1 cellular context compared by ENCODE assay signal in the genomic region with DNA sequence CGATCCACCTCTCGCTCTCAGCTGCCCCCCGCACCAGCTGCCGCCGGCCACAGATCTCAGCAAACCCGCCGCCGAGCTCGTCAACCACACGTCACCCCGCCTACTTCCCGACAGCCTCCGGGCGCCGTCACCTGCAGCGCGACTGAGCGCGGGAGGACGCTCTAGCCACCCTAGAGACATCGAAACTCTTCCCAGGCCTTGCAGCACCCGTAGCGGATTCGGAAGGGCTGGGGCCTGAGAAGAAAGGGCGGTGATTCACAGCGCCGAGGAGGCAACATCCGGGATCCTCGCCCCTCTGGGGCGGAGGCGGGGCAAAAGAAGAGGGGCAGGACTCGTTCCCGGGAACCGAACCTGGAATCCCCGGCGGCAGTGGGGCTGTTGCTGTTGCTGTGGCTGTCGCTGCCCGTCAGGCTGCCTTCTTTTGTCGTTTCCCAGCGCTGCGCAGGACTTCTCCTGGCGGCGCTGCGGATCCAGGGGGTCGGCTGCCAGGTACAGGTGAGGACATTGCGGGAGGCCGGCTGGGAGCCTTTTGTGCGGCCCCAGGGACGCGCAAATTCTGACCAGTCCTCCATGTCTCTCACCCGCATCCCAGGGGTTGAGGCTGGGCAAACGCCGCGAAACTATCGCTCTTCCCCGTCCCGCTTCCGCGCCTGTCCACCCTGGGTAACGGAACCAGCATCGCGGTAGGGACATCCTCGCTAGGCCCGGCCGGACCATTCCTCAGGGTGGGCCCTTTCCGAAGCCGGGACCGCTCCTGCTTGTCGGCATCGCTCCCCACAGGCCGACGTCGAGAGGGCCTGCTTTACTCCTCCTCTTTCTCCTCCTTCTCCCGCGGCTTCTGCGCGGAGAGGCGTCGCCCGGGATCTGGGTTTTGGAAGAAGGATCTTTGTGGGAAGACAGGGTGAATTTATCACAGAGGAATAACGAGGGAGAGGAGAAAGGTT.
A peak's percentile ranks its signal among the peaks of the same experiment; 100 is the strongest.
TF ChIP-seq lines count a peak whose summit lies in the region.

A gene (plus strand): TSS at position 331 of the 944 bp plus-strand sequence. CDS start 9,443 bp downstream, outside the sequence.
A gene with protein sequence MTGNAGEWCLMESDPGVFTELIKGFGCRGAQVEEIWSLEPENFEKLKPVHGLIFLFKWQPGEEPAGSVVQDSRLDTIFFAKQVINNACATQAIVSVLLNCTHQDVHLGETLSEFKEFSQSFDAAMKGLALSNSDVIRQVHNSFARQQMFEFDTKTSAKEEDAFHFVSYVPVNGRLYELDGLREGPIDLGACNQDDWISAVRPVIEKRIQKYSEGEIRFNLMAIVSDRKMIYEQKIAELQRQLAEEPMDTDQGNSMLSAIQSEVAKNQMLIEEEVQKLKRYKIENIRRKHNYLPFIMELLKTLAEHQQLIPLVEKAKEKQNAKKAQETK (minus strand): TSS at position 79 of the 944 bp plus-strand sequence. CDS start 100 bp downstream, outside the sequence.

TF ChIP-seq in SK-N-SH, 30 proteins besides CTCF, POLR2A, EP300 and RAD21 (continued from another document):
- peak; percentile 91 for TF ChIP-seq CHD2 (IDR thresholded peaks at IDR 0.05; ENCODE audit: low read length, partially characterized antibody)
- TF ChIP-seq GABPA (IDR thresholded peaks at IDR 0.05; ENCODE audit: low read depth) = peak; percentile 80
- TF ChIP-seq NRF1 (IDR thresholded peaks at IDR 0.05; ENCODE audit: low read depth, low read length) = peak; percentile 42; the same call in 1 of the 2 replicates
- TF ChIP-seq FOSL2 (IDR thresholded peaks at IDR 0.05; ENCODE audit: borderline replicate concordance, low read depth) = peak; percentile 59; the same call in 1 of the 2 replicates
- TF ChIP-seq, protein P1, sequence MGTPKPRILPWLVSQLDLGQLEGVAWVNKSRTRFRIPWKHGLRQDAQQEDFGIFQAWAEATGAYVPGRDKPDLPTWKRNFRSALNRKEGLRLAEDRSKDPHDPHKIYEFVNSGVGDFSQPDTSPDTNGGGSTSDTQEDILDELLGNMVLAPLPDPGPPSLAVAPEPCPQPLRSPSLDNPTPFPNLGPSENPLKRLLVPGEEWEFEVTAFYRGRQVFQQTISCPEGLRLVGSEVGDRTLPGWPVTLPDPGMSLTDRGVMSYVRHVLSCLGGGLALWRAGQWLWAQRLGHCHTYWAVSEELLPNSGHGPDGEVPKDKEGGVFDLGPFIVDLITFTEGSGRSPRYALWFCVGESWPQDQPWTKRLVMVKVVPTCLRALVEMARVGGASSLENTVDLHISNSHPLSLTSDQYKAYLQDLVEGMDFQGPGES (IDR thresholded peaks at IDR 0.05; ENCODE audit: low read depth, low read length) = no peak
- peak; percentile 39 for TF ChIP-seq YY1 (IDR thresholded peaks at IDR 0.05; ENCODE audit: low read depth)
- TF ChIP-seq TCF12 (IDR thresholded peaks at IDR 0.05) = no peak; the same call in 1 of the 2 replicates
- TF ChIP-seq, protein P2, sequence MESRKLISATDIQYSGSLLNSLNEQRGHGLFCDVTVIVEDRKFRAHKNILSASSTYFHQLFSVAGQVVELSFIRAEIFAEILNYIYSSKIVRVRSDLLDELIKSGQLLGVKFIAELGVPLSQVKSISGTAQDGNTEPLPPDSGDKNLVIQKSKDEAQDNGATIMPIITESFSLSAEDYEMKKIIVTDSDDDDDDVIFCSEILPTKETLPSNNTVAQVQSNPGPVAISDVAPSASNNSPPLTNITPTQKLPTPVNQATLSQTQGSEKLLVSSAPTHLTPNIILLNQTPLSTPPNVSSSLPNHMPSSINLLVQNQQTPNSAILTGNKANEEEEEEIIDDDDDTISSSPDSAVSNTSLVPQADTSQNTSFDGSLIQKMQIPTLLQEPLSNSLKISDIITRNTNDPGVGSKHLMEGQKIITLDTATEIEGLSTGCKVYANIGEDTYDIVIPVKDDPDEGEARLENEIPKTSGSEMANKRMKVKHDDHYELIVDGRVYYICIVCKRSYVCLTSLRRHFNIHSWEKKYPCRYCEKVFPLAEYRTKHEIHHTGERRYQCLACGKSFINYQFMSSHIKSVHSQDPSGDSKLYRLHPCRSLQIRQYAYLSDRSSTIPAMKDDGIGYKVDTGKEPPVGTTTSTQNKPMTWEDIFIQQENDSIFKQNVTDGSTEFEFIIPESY (IDR thresholded peaks at IDR 0.05; ENCODE audit: borderline replicate concordance, low read depth) = peak; percentile 87
- no peak for TF ChIP-seq RFX5 (IDR thresholded peaks at IDR 0.05; ENCODE audit: low read length)
- TF ChIP-seq MXI1 (IDR thresholded peaks at IDR 0.05; ENCODE audit: low read depth, low read length) = peak; percentile 95
- no peak for TF ChIP-seq NFIC (IDR thresholded peaks at IDR 0.05; ENCODE audit: borderline replicate concordance)
- TF ChIP-seq, protein P3, sequence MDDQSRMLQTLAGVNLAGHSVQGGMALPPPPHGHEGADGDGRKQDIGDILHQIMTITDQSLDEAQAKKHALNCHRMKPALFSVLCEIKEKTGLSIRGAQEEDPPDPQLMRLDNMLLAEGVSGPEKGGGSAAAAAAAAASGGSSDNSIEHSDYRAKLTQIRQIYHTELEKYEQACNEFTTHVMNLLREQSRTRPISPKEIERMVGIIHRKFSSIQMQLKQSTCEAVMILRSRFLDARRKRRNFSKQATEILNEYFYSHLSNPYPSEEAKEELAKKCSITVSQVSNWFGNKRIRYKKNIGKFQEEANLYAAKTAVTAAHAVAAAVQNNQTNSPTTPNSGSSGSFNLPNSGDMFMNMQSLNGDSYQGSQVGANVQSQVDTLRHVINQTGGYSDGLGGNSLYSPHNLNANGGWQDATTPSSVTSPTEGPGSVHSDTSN (IDR thresholded peaks at IDR 0.05) = peak; percentile 73
- no peak for TF ChIP-seq TEAD4 (IDR thresholded peaks at IDR 0.05; ENCODE audit: borderline replicate concordance, insufficient read depth)
- peak; percentile 68 for TF ChIP-seq POLR2AphosphoS5 (IDR thresholded peaks at IDR 0.05; ENCODE audit: low read depth, low read length)
- TF ChIP-seq RCOR1 (IDR thresholded peaks at IDR 0.05; ENCODE audit: low read length) = peak; percentile 51
- TF ChIP-seq SMC3 (IDR thresholded peaks at IDR 0.05; ENCODE audit: low read depth, low read length) = no peak
- TF ChIP-seq EZH2phosphoT487 (IDR thresholded peaks at IDR 0.05; ENCODE audit: borderline replicate concordance, low read depth) = no peak
- peak; percentile 88 for TF ChIP-seq ELF1 (IDR thresholded peaks at IDR 0.05)
